19 cellular contexts compared by ENCODE assay signal in genomic region chr5:40669606-40670005, GRCh38. TPM values are rescaled to one million over a fixed set of nuclear protein-coding genes. Genes with fewer than 3 reads are reported as not detected.
DNase-seq lines count a peak whose midpoint lies in the region; ATAC-seq and TF ChIP-seq lines count a peak whose summit lies in the region.
"Had no signal": no experiment of that assay in that cellular context is flagged by ENCODE, and none has a peak within 500 bp of the region (broad histone marks: within the 10 kb centered on the region; RNA-seq: fewer than 3 reads in every experiment).

No MANE protein-coding gene starts in this region.

- intact Hi-C loops in activated CD4-positive, alpha-beta memory T cell treated with anti-CD3 and anti-CD28 coated beads for 36 hours (cut with micrococcal nuclease), result no loop called here
- intact Hi-C loops in mucosa of descending colon (cut with DNase I, micrococcal nuclease), result no loop called here

- H3K4me3 ChIP-seq in mucosa of descending colon, result no peak overlapping the region
- H3K4me3 ChIP-seq: left ventricle myocardium inferior, thyroid gland had no signal

- H3K4me3 Mint-ChIP-seq in activated CD4-positive, alpha-beta memory T cell treated with anti-CD3 and anti-CD28 coated beads for 36 hours, result no peak overlapping the region
- H3K4me3 Mint-ChIP-seq in activated CD4-positive, alpha-beta memory T cell treated with anti-CD3 and anti-CD28 coated beads, Interleukin-2, amount 10 ng/mL, durations not matched to agents 7 days and 5 days, result no peak overlapping the region
- peak overlapping the region in 1 of 5 donors; percentile 9 for H3K4me3 Mint-ChIP-seq in immature natural killer cell
- H3K4me3 Mint-ChIP-seq: activated B cell treated with CpG ODN at 0.5 μM for 24 hours; stimulated activated effector memory CD8-positive, alpha-beta T cell treated with anti-CD3 and anti-CD28 coated beads, Interleukin-12 subunit alpha, Interleukin-12 subunit beta, amount 100 ng/mL, for 72 hours had no signal

- no peak for DNase-seq in activated CD4-positive, alpha-beta memory T cell treated with anti-CD3 and anti-CD28 coated beads for 36 hours
- DNase-seq in activated CD4-positive, alpha-beta memory T cell treated with anti-CD3 and anti-CD28 coated beads, Interleukin-2, amount 10 ng/mL, durations not matched to agents 7 days and 5 days, result no peak
- peak; percentile 28 to 50 for DNase-seq in Kasumi-1 (lab: John Stamatoyannopoulos, UW)
- peak; percentile 56 for DNase-seq in SKM-1 (lab: John Stamatoyannopoulos, UW; ENCODE audit: unreplicated experiment)
- DNase-seq in mucosa of descending colon, result no peak
- no peak for DNase-seq in immature natural killer cell
- DNase-seq: activated B cell treated with CpG ODN at 0.5 μM for 24 hours, left ventricle myocardium inferior, NCI-H1417, NCI-H2171, NCI-H748 treated with DMSO at 0.1 percent for 48 hours, nucleus accumbens, T-helper 1 cell, thyroid gland had no signal

- POLR2A ChIA-PET in activated CD4-positive, alpha-beta memory T cell treated with anti-CD3 and anti-CD28 coated beads for 36 hours (lab: Charles Lee), result no interaction called here
- POLR2A ChIA-PET in activated CD4-positive, alpha-beta memory T cell treated with anti-CD3 and anti-CD28 coated beads, Interleukin-2, amount 10 ng/mL, durations not matched to agents 7 days and 5 days (lab: Charles Lee), result interaction anchor here (0.6 to 1.9 kb wide), 4 partner anchors 11 to 17 kb away, joined by 3 to 8 read pairs (median 4); partner anchors contain the start of gene PTGER4

- no peaks in the 10 kb centered on the region for H3K36me3 Mint-ChIP-seq in activated CD4-positive, alpha-beta memory T cell treated with anti-CD3 and anti-CD28 coated beads for 36 hours
- no peaks in the 10 kb centered on the region for H3K36me3 Mint-ChIP-seq in activated CD4-positive, alpha-beta memory T cell treated with anti-CD3 and anti-CD28 coated beads, Interleukin-2, amount 10 ng/mL, durations not matched to agents 7 days and 5 days (ENCODE audit: low read depth)
- peaks cover 0 to 8% (median 0%) of the 10 kb centered on the region in 3 donors for H3K36me3 Mint-ChIP-seq in immature natural killer cell
- H3K36me3 Mint-ChIP-seq: stimulated activated effector memory CD8-positive, alpha-beta T cell treated with anti-CD3 and anti-CD28 coated beads, Interleukin-12 subunit alpha, Interleukin-12 subunit beta, amount 100 ng/mL, for 72 hours had no signal

- H3K9me3 Mint-ChIP-seq in activated CD4-positive, alpha-beta memory T cell treated with anti-CD3 and anti-CD28 coated beads for 36 hours, result no peaks in the 10 kb centered on the region
- no peaks in the 10 kb centered on the region for H3K9me3 Mint-ChIP-seq in activated CD4-positive, alpha-beta memory T cell treated with anti-CD3 and anti-CD28 coated beads, Interleukin-2, amount 10 ng/mL, durations not matched to agents 7 days and 5 days
- H3K9me3 Mint-ChIP-seq in immature natural killer cell, result peaks cover 0 to 2% (median 0%) of the 10 kb centered on the region in 6 donors
- H3K9me3 Mint-ChIP-seq: activated B cell treated with CpG ODN at 0.5 μM for 24 hours; activated T-helper 2 cell treated with anti-CD3 and anti-CD28 coated beads, Interferon-gamma antibody, Interleukin-2, Interleukin-4, amounts not matched to agents 10 μg/mL and 5 μg/mL and 100 μg/mL, durations not matched to agents 14 hours and 24 hours and 36 hours; stimulated activated effector memory CD8-positive, alpha-beta T cell treated with anti-CD3 and anti-CD28 coated beads, Interleukin-12 subunit alpha, Interleukin-12 subunit beta, amount 100 ng/mL, for 72 hours had no signal

- no peaks in the 10 kb centered on the region for H3K4me1 ChIP-seq in mucosa of descending colon (ENCODE audit: low read depth)
- H3K4me1 ChIP-seq: thyroid gland had no signal

- H3K4me1 Mint-ChIP-seq in activated CD4-positive, alpha-beta memory T cell treated with anti-CD3 and anti-CD28 coated beads for 36 hours (ENCODE audit: low read depth), result peaks cover 47% of the 10 kb centered on the region
- H3K4me1 Mint-ChIP-seq in activated CD4-positive, alpha-beta memory T cell treated with anti-CD3 and anti-CD28 coated beads, Interleukin-2, amount 10 ng/mL, durations not matched to agents 7 days and 5 days, result peaks cover 47% of the 10 kb centered on the region
- H3K4me1 Mint-ChIP-seq in immature natural killer cell, result peaks cover 18 to 39% of the 10 kb centered on the region in 2 donors

- TF ChIP-seq CTCF in mucosa of descending colon (IDR thresholded peaks at IDR 0.05), result no peak

- H3K27ac Mint-ChIP-seq in activated CD4-positive, alpha-beta memory T cell treated with anti-CD3 and anti-CD28 coated beads for 36 hours, result peak overlapping the region; percentile 31
- H3K27ac Mint-ChIP-seq in activated CD4-positive, alpha-beta memory T cell treated with anti-CD3 and anti-CD28 coated beads, Interleukin-2, amount 10 ng/mL, durations not matched to agents 7 days and 5 days, result no peak overlapping the region
- no peak overlapping the region for H3K27ac Mint-ChIP-seq in immature natural killer cell
- H3K27ac Mint-ChIP-seq: activated B cell treated with CpG ODN at 0.5 μM for 24 hours; activated T-helper 2 cell treated with anti-CD3 and anti-CD28 coated beads, Interferon-gamma antibody, Interleukin-2, Interleukin-4, amounts not matched to agents 10 μg/mL and 5 μg/mL and 100 μg/mL, durations not matched to agents 14 hours and 24 hours and 36 hours; stimulated activated effector memory CD8-positive, alpha-beta T cell treated with anti-CD3 and anti-CD28 coated beads, Interleukin-12 subunit alpha, Interleukin-12 subunit beta, amount 100 ng/mL, for 72 hours had no signal

- ATAC-seq in mucosa of descending colon (peak; percentile 63), SK-N-SH treated with all-trans-retinoic acid at 6 μM for 48 hours (no peak), HG03139 (IDR thresholded peaks at IDR 0.05; ENCODE audit: unreplicated experiment) (no peak)
- ATAC-seq: HCT116; stimulated activated effector memory CD8-positive, alpha-beta T cell treated with anti-CD3 and anti-CD28 coated beads, Interleukin-12 subunit alpha, Interleukin-12 subunit beta, amount 100 ng/mL, for 72 hours had no signal

- CTCF ChIA-PET in activated CD4-positive, alpha-beta memory T cell treated with anti-CD3 and anti-CD28 coated beads for 36 hours (lab: Charles Lee), result no interaction called here
- CTCF ChIA-PET in activated CD4-positive, alpha-beta memory T cell treated with anti-CD3 and anti-CD28 coated beads, Interleukin-2, amount 10 ng/mL, durations not matched to agents 7 days and 5 days (lab: Charles Lee), result interaction anchor here (1.2 kb wide), 1 partner anchor 183 kb away, joined by 3 read pairs; no protein-coding TSS in a partner anchor

- no peaks in the 10 kb centered on the region for H3K36me3 ChIP-seq in mucosa of descending colon (ENCODE audit: low read depth)
- H3K36me3 ChIP-seq: left ventricle myocardium inferior, thyroid gland had no signal

- no peaks in the 10 kb centered on the region for H3K9me3 ChIP-seq in mucosa of descending colon
- H3K9me3 ChIP-seq: left ventricle myocardium inferior, thyroid gland had no signal

- H3K27me3 Mint-ChIP-seq in activated CD4-positive, alpha-beta memory T cell treated with anti-CD3 and anti-CD28 coated beads for 36 hours, result no peaks in the 10 kb centered on the region
- H3K27me3 Mint-ChIP-seq in activated CD4-positive, alpha-beta memory T cell treated with anti-CD3 and anti-CD28 coated beads, Interleukin-2, amount 10 ng/mL, durations not matched to agents 7 days and 5 days, result no peaks in the 10 kb centered on the region
- H3K27me3 Mint-ChIP-seq in immature natural killer cell (ENCODE audit: low read depth in 3 of 3), result peaks cover 0 to 6% (median 4%) of the 10 kb centered on the region in 3 donors
- H3K27me3 Mint-ChIP-seq: activated B cell treated with CpG ODN at 0.5 μM for 24 hours had no signal

TF ChIP-seq in SK-N-SH treated with all-trans-retinoic acid at 6 μM for 48 hours, 23 proteins besides CTCF, POLR2A, EP300 and RAD21 (continues in another document):
- TF ChIP-seq ZNF8 (CRISPR knock-in tag; IDR thresholded peaks at IDR 0.05) (no peak), BACH2 (CRISPR knock-in tag; IDR thresholded peaks at IDR 0.05; ENCODE audit: borderline replicate concordance) (no peak), PPARA (CRISPR knock-in tag; IDR thresholded peaks at IDR 0.05; ENCODE audit: borderline replicate concordance) (no peak), SNAI2 (CRISPR knock-in tag; IDR thresholded peaks at IDR 0.05) (no peak), CREB5 (CRISPR knock-in tag; IDR thresholded peaks at IDR 0.05; ENCODE audit: low read depth) (no peak), RARB (CRISPR knock-in tag; IDR thresholded peaks at IDR 0.05) (no peak), OSR1 (CRISPR knock-in tag; IDR thresholded peaks at IDR 0.05) (no peak), ISL1 (CRISPR knock-in tag; IDR thresholded peaks at IDR 0.05) (no peak), TOX (CRISPR knock-in tag; IDR thresholded peaks at IDR 0.05; ENCODE audit: borderline replicate concordance) (no peak), ZFP30 (CRISPR knock-in tag; IDR thresholded peaks at IDR 0.05) (no peak)

RNA-seq across cellular contexts. Expression of gene PTGER4, which starts 10.1 kb away (rescaled TPM):
- 10 to 100 TPM; 53.7 to 59.9 TPM for total RNA-seq in activated CD4-positive, alpha-beta memory T cell treated with anti-CD3 and anti-CD28 coated beads for 36 hours
- 10 to 100 TPM; 51.0 to 54.1 TPM for total RNA-seq in activated CD4-positive, alpha-beta memory T cell treated with anti-CD3 and anti-CD28 coated beads, Interleukin-2, amount 10 ng/mL, durations not matched to agents 7 days and 5 days
- total RNA-seq in mucosa of descending colon, result 10 to 100 TPM; 38.5 to 58.4 (median 50.8) TPM
- polyA plus RNA-seq in immature natural killer cell, result 100 to 1,000 TPM in 1 of 3 donors, 10 to 100 TPM in 2; 43.5 to 111 (median 70.3) TPM

Comparison
In these comparisons a context has a peak if more than half of its experiments do, and no peak if none do; other contexts are left out.
1. DNase-seq: peak in Kasumi-1 (2 of 2) and SKM-1 (single experiment); none in activated CD4-positive, alpha-beta memory T cell treated with anti-CD3 and anti-CD28 coated beads for 36 hours (single experiment), activated CD4-positive, alpha-beta memory T cell treated with anti-CD3 and anti-CD28 coated beads, Interleukin-2, amount 10 ng/mL, durations not matched to agents 7 days and 5 days (single experiment), mucosa of descending colon (0 of 3) and immature natural killer cell (0 of 3).